Comparison of ENCODE assay signal across 12 cellular contexts in genomic region chr13:24625870-24626419, GRCh38. TPM values are rescaled to one million over a fixed set of nuclear protein-coding genes. Genes with fewer than 3 reads are reported as not detected.
A peak's percentile ranks its signal among the peaks of the same experiment; 100 is the strongest.
DNase-seq lines count a peak whose midpoint lies in the region; ATAC-seq lines count a peak whose summit lies in the region.
"Had no signal": no experiment of that assay in that cellular context is flagged by ENCODE, and none has a peak within 500 bp of the region (broad histone marks: within the 10 kb centered on the region; RNA-seq: fewer than 3 reads in every experiment).

No MANE protein-coding gene starts in this region.

- peak overlapping the region; percentile 48 to 51 for H3K4me3 Mint-ChIP-seq in effector memory CD8-positive, alpha-beta T cell

- peak; percentile 57 for ATAC-seq in effector memory CD8-positive, alpha-beta T cell (replicated peaks)
- ATAC-seq in HG03108 (IDR thresholded peaks at IDR 0.05; ENCODE audit: unreplicated experiment) (no peak), GM19324 (IDR thresholded peaks at IDR 0.05; ENCODE audit: low FRiP score, unreplicated experiment) (no peak)
- ATAC-seq: left lung had no signal

- peak overlapping the region; percentile 71 to 93 for H3K27ac Mint-ChIP-seq in effector memory CD8-positive, alpha-beta T cell

- H3K4me1 Mint-ChIP-seq in effector memory CD8-positive, alpha-beta T cell (ENCODE audit: low read depth in 2 of 2) = peaks cover 32 to 41% of the 10 kb centered on the region in 2 donors

- no peaks in the 10 kb centered on the region for H3K9me3 Mint-ChIP-seq in effector memory CD8-positive, alpha-beta T cell

- H3K36me3 Mint-ChIP-seq in effector memory CD8-positive, alpha-beta T cell (ENCODE audit: insufficient read depth) = no peaks in the 10 kb centered on the region

- peak; percentile 19 for DNase-seq in stimulated activated CD4-positive, alpha-beta T cell treated with anti-CD3 and anti-CD28 coated beads, Interleukin-15, amount 100 ng/mL, for 24 hours
- DNase-seq in stimulated activated CD4-positive, alpha-beta T cell treated with anti-CD3 and anti-CD28 coated beads, Interleukin-12 subunit alpha, Interleukin-12 subunit beta, amount 100 ng/mL, for 4 hours = no peak
- DNase-seq in LHCN-M2 (ENCODE audit: low read depth) (peak; percentile 51), NCI-H1436 (lab: John Stamatoyannopoulos, UW) (no peak), AG20443 (ENCODE audit: low spot score) (no peak)
- no peak for DNase-seq in effector memory CD8-positive, alpha-beta T cell
- DNase-seq: left lung, OCI-M1, upper lobe of left lung had no signal

- H3K27me3 Mint-ChIP-seq in effector memory CD8-positive, alpha-beta T cell = no peaks in the 10 kb centered on the region

RNA-seq across cellular contexts. Expression of gene ATP12A, which starts 54.3 kb away (rescaled TPM):
- not detected in 2 replicates for total RNA-seq in LHCN-M2 (2014; rRNA removed)
- not detected for polyA plus RNA-seq in LHCN-M2 (2012)
- total RNA-seq: endothelial cell of umbilical vein had no signal
- polyA plus RNA-seq: endothelial cell of umbilical vein had no signal

Comparison
In these comparisons a context has a peak if more than half of its experiments do, and no peak if none do; other contexts are left out.
1. DNase-seq: peak in stimulated activated CD4-positive, alpha-beta T cell treated with anti-CD3 and anti-CD28 coated beads, Interleukin-15, amount 100 ng/mL, for 24 hours (single experiment) and LHCN-M2 (single experiment); none in stimulated activated CD4-positive, alpha-beta T cell treated with anti-CD3 and anti-CD28 coated beads, Interleukin-12 subunit alpha, Interleukin-12 subunit beta, amount 100 ng/mL, for 4 hours (single experiment), effector memory CD8-positive, alpha-beta T cell (0 of 3), NCI-H1436 (single experiment) and AG20443 (single experiment).